ENCODE assay signal across 8 cellular contexts in genomic region chr14:76762617-76763361, GRCh38. TPM values are rescaled to one million over a fixed set of nuclear protein-coding genes. Genes with fewer than 3 reads are reported as not detected.
DNase-seq lines count a peak whose midpoint lies in the region; ATAC-seq and TF ChIP-seq lines count a peak whose summit lies in the region.

No MANE protein-coding gene starts in this region.

- H3K14ac ChIP-seq in neuronal stem cell (ENCODE audit: low read length): no peak overlapping the region

- H3K4me2 ChIP-seq in neuronal stem cell (ENCODE audit: insufficient read depth, low read length, poor library complexity, severe bottlenecking): peak overlapping the region; percentile 96

- H2BK5ac ChIP-seq in neuronal stem cell (ENCODE audit: low read length): no peak overlapping the region

- H2AFZ ChIP-seq in neuronal stem cell (ENCODE audit: low read length): peak overlapping the region; percentile 99

- H3K27ac Mint-ChIP-seq in CD4-positive, CD25-positive, alpha-beta regulatory T cell: no peak overlapping the region

- H2BK12ac ChIP-seq in neuronal stem cell (ENCODE audit: low read length): no peak overlapping the region

- peak overlapping the region; percentile 55 for H3K4me3 ChIP-seq in CD4-positive, CD25-positive, alpha-beta regulatory T cell (ENCODE audit: low read depth, low read length)
- H3K4me3 ChIP-seq in SK-N-MC (peak overlapping the region; percentile 89; the same call in 1 of the 2 replicates), fibroblast of pulmonary artery (replicated peaks; ENCODE audit: low read depth, low read length) (peak overlapping the region; percentile 73), neuronal stem cell (ENCODE audit: low read length in 2 of 2) (peak overlapping the region; percentile 80 to 91)

- H3K4ac ChIP-seq in neuronal stem cell (ENCODE audit: low read length): no peak overlapping the region

- peak overlapping the region; percentile 41 for H2AK5ac ChIP-seq in neuronal stem cell (ENCODE audit: low read depth, low read length)

- peaks cover 55% of the 10 kb centered on the region for H3K27me3 Mint-ChIP-seq in CD4-positive, CD25-positive, alpha-beta regulatory T cell

- no peak for TF ChIP-seq CTCF in fibroblast of pulmonary artery (IDR thresholded peaks at IDR 0.05; ENCODE audit: low read length, missing control alignments)

- peak overlapping the region; percentile 80 to 93 (median 86) for H3K4me3 Mint-ChIP-seq in CD4-positive, CD25-positive, alpha-beta regulatory T cell

- H3K36me3 ChIP-seq in CD4-positive, CD25-positive, alpha-beta regulatory T cell (ENCODE audit: control insufficient read depth, insufficient read depth, low read length): no peaks in the 10 kb centered on the region
- no peaks in the 10 kb centered on the region for H3K36me3 ChIP-seq in SK-N-MC (ENCODE audit: insufficient read depth, low read length)
- peaks cover 6 to 18% of the 10 kb centered on the region in 2 donors for H3K36me3 ChIP-seq in neuronal stem cell (replicated peaks in 1 of 2; ENCODE audit: control insufficient read depth in 2 of 2, insufficient read depth in 2 of 2, low read length in 2 of 2)

- no peak overlapping the region for H3K9ac ChIP-seq in SK-N-MC (ENCODE audit: insufficient read length)
- H3K9ac ChIP-seq in neuronal stem cell (ENCODE audit: low read depth, low read length, poor library complexity): no peak overlapping the region

- H3K79me1 ChIP-seq in neuronal stem cell (ENCODE audit: low read depth, low read length): peaks cover 2% of the 10 kb centered on the region

- peak overlapping the region; percentile 3 for H3K23ac ChIP-seq in neuronal stem cell (ENCODE audit: low read depth, low read length, poor library complexity)

- H3K27ac ChIP-seq in CD4-positive, CD25-positive, alpha-beta regulatory T cell (ENCODE audit: insufficient read depth, low read length, poor library complexity, severe bottlenecking): no peak overlapping the region
- H3K27ac ChIP-seq in SK-N-MC (no peak overlapping the region), neuronal stem cell (replicated peaks; ENCODE audit: low read length) (no peak overlapping the region)

- H3K27me3 ChIP-seq in CD4-positive, CD25-positive, alpha-beta regulatory T cell (ENCODE audit: control insufficient read depth, insufficient read depth, low read length): no peaks in the 10 kb centered on the region
- H3K27me3 ChIP-seq in neuronal stem cell (ENCODE audit: control insufficient read depth in 3 of 3, insufficient read depth in 3 of 3, low read depth in 1 of 3, low read length in 3 of 3): peaks cover 0 to 11% (median 0%) of the 10 kb centered on the region in 3 experiments

- no peak overlapping the region for H4K91ac ChIP-seq in neuronal stem cell (ENCODE audit: low read depth, low read length, poor library complexity)

- H4K8ac ChIP-seq in neuronal stem cell (ENCODE audit: low read depth, low read length): no peak overlapping the region

- no peak for ATAC-seq in CD4-positive, CD25-positive, alpha-beta regulatory T cell (ENCODE audit: low read depth in 2 of 2)

- WGBS in neuronal stem cell (ENCODE audit: extremely low coverage in 2 of 2, insufficient read length in 2 of 2, insufficient replicate concordance in 1 of 2), 2 donors: no CpG with 5 or more reads among the region's 27 CpGs

- H3K4me1 ChIP-seq in CD4-positive, CD25-positive, alpha-beta regulatory T cell (ENCODE audit: control insufficient read depth, insufficient read depth, low read length, poor library complexity, severe bottlenecking): peaks cover 26% of the 10 kb centered on the region
- peaks cover 16 to 22% of the 10 kb centered on the region in 2 donors for H3K4me1 ChIP-seq in neuronal stem cell (ENCODE audit: control insufficient read depth in 2 of 2, insufficient read depth in 1 of 2, low read depth in 1 of 2, low read length in 2 of 2)

- H3K9me3 ChIP-seq in CD4-positive, CD25-positive, alpha-beta regulatory T cell (ENCODE audit: control insufficient read depth in 2 of 2, low read length in 2 of 2): no peaks in the 10 kb centered on the region
- H3K9me3 ChIP-seq in SK-N-MC (ENCODE audit: low read depth, low read length) (no peaks in the 10 kb centered on the region), neuronal stem cell (replicated peaks in 1 of 2; ENCODE audit: control insufficient read depth in 2 of 2, insufficient read depth in 1 of 2, low read depth in 1 of 2, low read length in 2 of 2) (no peaks in the 10 kb centered on the region)

- H2BK15ac ChIP-seq in neuronal stem cell (ENCODE audit: low read length): no peak overlapping the region

- DNase-seq in CD4-positive, CD25-positive, alpha-beta regulatory T cell: no peak
- DNase-seq in SK-N-MC (ENCODE audit: low read depth, low spot score) (no peak), fibroblast of pulmonary artery (ENCODE audit: low read depth) (peak; percentile 19), neuronal stem cell (ENCODE audit: low spot score) (no peak), NCI-H1930 (lab: John Stamatoyannopoulos, UW) (no peak), NCI-H1694 (lab: John Stamatoyannopoulos, UW) (no peak), putamen (ENCODE audit: low spot score) (no peak)
- no peak for DNase-seq in stimulated activated CD8-positive, alpha-beta memory T cell treated with anti-CD3 and anti-CD28 coated beads, Interleukin-4, amount 100 ng/mL, for 48 hours

- peak overlapping the region; percentile 75 for H2BK120ac ChIP-seq in neuronal stem cell (ENCODE audit: low read depth, low read length)

- peaks cover 0 to 32% (median 13%) of the 10 kb centered on the region in 4 donors for H3K4me1 Mint-ChIP-seq in CD4-positive, CD25-positive, alpha-beta regulatory T cell

- no peaks in the 10 kb centered on the region for H3K36me3 Mint-ChIP-seq in CD4-positive, CD25-positive, alpha-beta regulatory T cell

- no peak overlapping the region for H3K18ac ChIP-seq in neuronal stem cell (ENCODE audit: low read length)

- H3K9me3 Mint-ChIP-seq in CD4-positive, CD25-positive, alpha-beta regulatory T cell: no peaks in the 10 kb centered on the region

RNA-seq across cellular contexts. Expression of gene VASH1, which starts 1.5 kb away (rescaled TPM):
- 8.2 TPM for total RNA-seq in CD4-positive, CD25-positive, alpha-beta regulatory T cell
- 1 to 10 TPM in 2 of 4 donors, under 1 TPM in 2; 0.16 to 1.4 (median 0.87) TPM for polyA plus RNA-seq in CD4-positive, CD25-positive, alpha-beta regulatory T cell
- polyA plus RNA-seq in neuronal stem cell (2013, experiment 1 of 2): 29.4 TPM
- polyA plus RNA-seq in neuronal stem cell (2013, experiment 2 of 2): 30.2 TPM

RNA-seq across cellular contexts. Expression of gene ANGEL1, which starts 49.9 kb away (rescaled TPM):
- total RNA-seq in CD4-positive, CD25-positive, alpha-beta regulatory T cell: 13.0 TPM
- 10 to 100 TPM; 17.2 to 23.4 (median 20.4) TPM for polyA plus RNA-seq in CD4-positive, CD25-positive, alpha-beta regulatory T cell
- polyA plus RNA-seq in neuronal stem cell (2013, experiment 1 of 2): 14.7 TPM
- polyA plus RNA-seq in neuronal stem cell (2013, experiment 2 of 2): 13.5 TPM
